In genomic region chr14:105851716-105852377, GRCh38 we compare ENCODE assay signal across 20 cellular contexts.
DNase-seq lines count a peak whose midpoint lies in the region; ATAC-seq and TF ChIP-seq lines count a peak whose summit lies in the region.
"Had no signal": no experiment of that assay in that cellular context is flagged by ENCODE, and none has a peak within 500 bp of the region (broad histone marks: within the 10 kb centered on the region; RNA-seq: fewer than 3 reads in every experiment).

No MANE protein-coding gene starts in this region.

- no peak overlapping the region for H3K27ac ChIP-seq in coronary artery
- H3K27ac ChIP-seq: KMS-11, uterus had no signal

- no peaks in the 10 kb centered on the region for H3K36me3 Mint-ChIP-seq in activated naive CD4-positive, alpha-beta T cell treated with anti-CD3 and anti-CD28 coated beads for 36 hours (ENCODE audit: low read depth)
- peaks cover 73 to 81% of the 10 kb centered on the region in 2 donors for H3K36me3 Mint-ChIP-seq in stimulated activated naive B cell treated with anti-CD40 and anti-IgM and Interleukin-4, amounts not matched to agents 10 μg/mL and 1 μg/mL and 100 μg/mL, for 72 hours
- H3K36me3 Mint-ChIP-seq: natural killer cell had no signal

- DNase-seq in activated naive CD4-positive, alpha-beta T cell treated with Interleukin-2 at 50 U/mL for 16 hours: peak; percentile 1
- DNase-seq in activated naive CD4-positive, alpha-beta T cell treated with anti-CD3 and anti-CD28 coated beads for 36 hours: no peak
- peak; percentile 35 for DNase-seq in coronary artery (ENCODE audit: low spot score)
- DNase-seq in stimulated activated naive B cell treated with anti-CD40 and anti-IgM and Interleukin-4, amounts not matched to agents 10 μg/mL and 1 μg/mL and 100 μg/mL, for 72 hours: no peak
- no peak for DNase-seq in HUDEP-2 (lab: John Stamatoyannopoulos, UW; ENCODE audit: unreplicated experiment in 76 of 76)
- DNase-seq: ACHN; activated CD4-positive, alpha-beta T cell treated with anti-CD3 and anti-CD28 coated beads for 48 hours; activated gamma-delta T cell treated with Interleukin-2 at 50 U/mL for 16 hours; activated T-cell treated with anti-CD3 and anti-CD28 coated beads for 4 hours; amniotic stem cell; dermis blood vessel endothelial cell; left colon; natural killer cell; stimulated activated CD4-positive, alpha-beta T cell treated with anti-CD3 and anti-CD28 coated beads, Interleukin-12 subunit alpha, Interleukin-12 subunit beta, amount 100 ng/mL, for 4 hours had no signal

- no peak overlapping the region for H3K4me3 ChIP-seq in coronary artery
- H3K4me3 ChIP-seq: uterus had no signal

- no peaks in the 10 kb centered on the region for H3K4me1 Mint-ChIP-seq in activated naive CD4-positive, alpha-beta T cell treated with anti-CD3 and anti-CD28 coated beads for 36 hours (ENCODE audit: low read depth)
- H3K4me1 Mint-ChIP-seq in stimulated activated naive B cell treated with anti-CD40 and anti-IgM and Interleukin-4, amounts not matched to agents 10 μg/mL and 1 μg/mL and 100 μg/mL, for 72 hours: peaks cover 57 to 92% of the 10 kb centered on the region in 2 donors
- H3K4me1 Mint-ChIP-seq: mesothelial cell of epicardium, natural killer cell had no signal

- intact Hi-C loops in activated naive CD4-positive, alpha-beta T cell treated with anti-CD3 and anti-CD28 coated beads for 36 hours (cut with micrococcal nuclease): no loop called here

- H3K4me3 Mint-ChIP-seq in activated naive CD4-positive, alpha-beta T cell treated with anti-CD3 and anti-CD28 coated beads for 36 hours: no peak overlapping the region
- peak overlapping the region; percentile 66 to 93 for H3K4me3 Mint-ChIP-seq in stimulated activated naive B cell treated with anti-CD40 and anti-IgM and Interleukin-4, amounts not matched to agents 10 μg/mL and 1 μg/mL and 100 μg/mL, for 72 hours
- H3K4me3 Mint-ChIP-seq: mesothelial cell of epicardium, natural killer cell had no signal

- CTCF ChIA-PET in activated naive CD4-positive, alpha-beta T cell treated with anti-CD3 and anti-CD28 coated beads for 36 hours (lab: Charles Lee): no interaction called here

- no peak for TF ChIP-seq CTCF in coronary artery (IDR thresholded peaks at IDR 0.05)

- no peaks in the 10 kb centered on the region for H3K27me3 Mint-ChIP-seq in activated naive CD4-positive, alpha-beta T cell treated with anti-CD3 and anti-CD28 coated beads for 36 hours (ENCODE audit: low read depth)
- peaks cover 0 to 7% of the 10 kb centered on the region in 2 donors for H3K27me3 Mint-ChIP-seq in stimulated activated naive B cell treated with anti-CD40 and anti-IgM and Interleukin-4, amounts not matched to agents 10 μg/mL and 1 μg/mL and 100 μg/mL, for 72 hours

- H3K9me3 Mint-ChIP-seq in activated naive CD4-positive, alpha-beta T cell treated with anti-CD3 and anti-CD28 coated beads for 36 hours: no peaks in the 10 kb centered on the region
- H3K9me3 Mint-ChIP-seq in stimulated activated naive B cell treated with anti-CD40 and anti-IgM and Interleukin-4, amounts not matched to agents 10 μg/mL and 1 μg/mL and 100 μg/mL, for 72 hours: peaks cover 1 to 3% of the 10 kb centered on the region in 2 donors
- H3K9me3 Mint-ChIP-seq: natural killer cell had no signal

- peak; percentile 10 for TF ChIP-seq POLR2A in GM19193 (IDR thresholded peaks at IDR 0.05; ENCODE audit: extremely low read depth, insufficient read depth, insufficient read length)

- no peak overlapping the region for H3K27ac Mint-ChIP-seq in activated naive CD4-positive, alpha-beta T cell treated with anti-CD3 and anti-CD28 coated beads for 36 hours
- H3K27ac Mint-ChIP-seq in stimulated activated naive B cell treated with anti-CD40 and anti-IgM and Interleukin-4, amounts not matched to agents 10 μg/mL and 1 μg/mL and 100 μg/mL, for 72 hours: peak overlapping the region; percentile 100
- H3K27ac Mint-ChIP-seq: mesothelial cell of epicardium, natural killer cell had no signal

- ATAC-seq in stimulated activated naive B cell treated with anti-CD40 and anti-IgM and Interleukin-4, amounts not matched to agents 10 μg/mL and 1 μg/mL and 100 μg/mL, for 72 hours (replicated peaks): peak; percentile 8 to 15
- ATAC-seq in HG02852 (IDR thresholded peaks at IDR 0.05; ENCODE audit: unreplicated experiment) (no peak), HG03280 (IDR thresholded peaks at IDR 0.05; ENCODE audit: unreplicated experiment) (no peak)
- ATAC-seq: left colon, natural killer cell had no signal

Comparison
In these comparisons a context has a peak if more than half of its experiments do, and no peak if none do; other contexts are left out.
1. DNase-seq: peak in activated naive CD4-positive, alpha-beta T cell treated with Interleukin-2 at 50 U/mL for 16 hours (single experiment) and coronary artery (single experiment); none in activated naive CD4-positive, alpha-beta T cell treated with anti-CD3 and anti-CD28 coated beads for 36 hours (single experiment), stimulated activated naive B cell treated with anti-CD40 and anti-IgM and Interleukin-4, amounts not matched to agents 10 μg/mL and 1 μg/mL and 100 μg/mL, for 72 hours (single experiment) and HUDEP-2 (0 of 76).
2. ATAC-seq: peak in stimulated activated naive B cell treated with anti-CD40 and anti-IgM and Interleukin-4, amounts not matched to agents 10 μg/mL and 1 μg/mL and 100 μg/mL, for 72 hours (2 of 2); none in HG02852 (single experiment) and HG03280 (single experiment).